28 cellular contexts compared by ENCODE assay signal in genomic region chr17:68482576-68483001, GRCh38.
"Had no signal": no experiment of that assay in that cellular context is flagged by ENCODE, and none has a peak within 500 bp of the region (broad histone marks: within the 10 kb centered on the region; RNA-seq: fewer than 3 reads in every experiment).

No MANE protein-coding gene starts in this region.

- H3K27me3 Mint-ChIP-seq: dendritic cell treated with granulocyte-macrophage colony-stimulating factor and Interleukin-4, amounts not matched to agents 40 ng/mL and 50 ng/mL, for 4 days had no signal

- H3K4me1 ChIP-seq: esophagus squamous epithelium had no signal

- DNase-seq: activated CD4-positive, alpha-beta T cell treated with anti-CD3 and anti-CD28 coated beads for 4 hours; activated CD4-positive, alpha-beta T cell treated with anti-CD3 and anti-CD28 coated beads, Interleukin-2, amount 50 U/mL, for 4 hours; activated effector memory CD4-positive, alpha-beta T cell treated with anti-CD3 and anti-CD28 coated beads, Interleukin-2, amount 50 U/mL, for 16 hours; activated naive CD4-positive, alpha-beta T cell treated with anti-CD3 and anti-CD28 coated beads for 36 hours; activated naive CD8-positive, alpha-beta T cell treated with anti-CD3 and anti-CD28 coated beads for 36 hours; activated T-cell treated with anti-CD3 and anti-CD28 coated beads for 4 hours; activated T-cell treated with anti-CD3 and anti-CD28 coated beads, Interleukin-2, amount 50 U/mL, for 72 hours; adrenal gland; central memory CD4-positive, alpha-beta T cell; esophagus squamous epithelium; foreskin melanocyte; heart right ventricle; left ventricle myocardium inferior; naive B cell; nephron progenitor cell; right lobe of liver; stimulated activated CD4-positive, alpha-beta T cell treated with anti-CD3 and anti-CD28 coated beads, Interleukin-2, amount 100 ng/mL, for 48 hours; stimulated activated naive CD4-positive, alpha-beta T cell treated with Interleukin-2 at 50 U/mL for 16 hours; T-helper 17 cell; T1000; testis; transverse colon had no signal

- H3K27ac ChIP-seq: adrenal gland, ascending aorta, epithelial cell of prostate, esophagus squamous epithelium, heart right ventricle, left ventricle myocardium inferior, neutrophil, right lobe of liver, testis, transverse colon had no signal

- H3K9me3 Mint-ChIP-seq: brain had no signal

- H3K9me3 ChIP-seq: adrenal gland, ascending aorta, esophagus squamous epithelium, neutrophil, right lobe of liver, testis, transverse colon had no signal

- H3K27ac Mint-ChIP-seq: activated naive CD4-positive, alpha-beta T cell treated with anti-CD3 and anti-CD28 coated beads for 36 hours; activated naive CD8-positive, alpha-beta T cell treated with anti-CD3 and anti-CD28 coated beads for 36 hours; activated T-cell treated with anti-CD3 and anti-CD28 coated beads, Interleukin-2, amount 50 U/mL, for 72 hours; brain; dendritic cell treated with granulocyte-macrophage colony-stimulating factor and Interleukin-4, amounts not matched to agents 40 ng/mL and 50 ng/mL, for 4 days; naive B cell; nephron progenitor cell; T-helper 17 cell had no signal

- H3K4me3 ChIP-seq: adrenal gland, ascending aorta, esophagus squamous epithelium, heart right ventricle, left ventricle myocardium inferior, right lobe of liver, testis, transverse colon had no signal

- FAIRE-seq: endometrium had no signal

- ATAC-seq: activated T-cell treated with anti-CD3 and anti-CD28 coated beads, Interleukin-2, amount 50 U/mL, for 72 hours; heart right ventricle; T-helper 17 cell had no signal

- H3K4me1 Mint-ChIP-seq: brain had no signal

- H3K36me3 Mint-ChIP-seq: brain, naive B cell had no signal

- H3K4me3 Mint-ChIP-seq: activated naive CD4-positive, alpha-beta T cell treated with anti-CD3 and anti-CD28 coated beads for 36 hours; activated naive CD8-positive, alpha-beta T cell treated with anti-CD3 and anti-CD28 coated beads for 36 hours; activated T-cell treated with anti-CD3 and anti-CD28 coated beads, Interleukin-2, amount 50 U/mL, for 72 hours; brain; dendritic cell treated with granulocyte-macrophage colony-stimulating factor and Interleukin-4, amounts not matched to agents 40 ng/mL and 50 ng/mL, for 4 days; nephron progenitor cell; T-helper 17 cell had no signal

- H3K36me3 ChIP-seq: adrenal gland, ascending aorta, esophagus squamous epithelium, heart right ventricle, left ventricle myocardium inferior, neutrophil, right lobe of liver, transverse colon had no signal
